ENCODE assay signal across 25 cellular contexts in the genomic region with DNA sequence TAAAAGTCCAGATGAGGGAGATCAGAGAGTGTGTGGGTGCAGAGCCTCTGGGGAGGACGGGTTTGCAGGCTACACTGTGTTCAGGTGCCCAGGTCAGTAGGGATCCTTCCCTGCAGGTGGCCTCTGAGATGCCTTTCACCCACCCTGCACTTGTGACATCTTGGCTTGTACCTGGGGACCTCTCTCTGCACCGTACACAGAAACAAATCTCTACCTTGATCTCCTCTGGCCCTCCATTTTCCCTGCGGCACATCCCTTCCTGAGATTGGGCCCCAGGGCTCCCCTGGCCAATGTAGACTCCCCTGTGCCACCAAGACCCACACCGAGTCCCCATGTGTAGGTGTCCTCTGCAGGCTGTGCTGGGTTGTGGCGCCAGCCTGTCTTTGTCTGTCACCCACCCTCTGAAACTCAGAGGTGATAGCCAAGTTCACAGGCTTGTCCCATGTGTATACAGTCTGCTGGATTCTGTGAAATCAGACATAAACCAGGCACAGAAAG.
"Had no signal": no experiment of that assay in that cellular context is flagged by ENCODE, and none has a peak within 500 bp of the region (broad histone marks: within the 10 kb centered on the region; RNA-seq: fewer than 3 reads in every experiment).

No MANE protein-coding gene starts in this region.

- H3K9me3 ChIP-seq: ascending aorta, body of pancreas had no signal

- H3K4me3 ChIP-seq: ascending aorta, body of pancreas, K562 had no signal

- H3K27ac Mint-ChIP-seq: activated CD4-positive, alpha-beta T cell treated with anti-CD3 and anti-CD28 coated beads, Interleukin-2, amount 10 ng/mL, durations not matched to agents 24 days and 14 days; activated naive CD8-positive, alpha-beta T cell treated with anti-CD3 and anti-CD28 coated beads, Interleukin-2, amount 50 U/mL, for 24 hours; activated T-cell treated with anti-CD3 and anti-CD28 coated beads, Interleukin-2, amount 50 U/mL, for 72 hours; activated T-helper 2 cell treated with anti-CD3 and anti-CD28 coated beads, Interferon-gamma antibody, Interleukin-2, Interleukin-4, amounts not matched to agents 10 μg/mL and 5 μg/mL and 100 μg/mL, durations not matched to agents 14 hours and 24 hours and 36 hours; T-helper 1 cell treated with Interleukin-12 subunit alpha and Interleukin-12 subunit beta and Interleukin-4 antibody, amounts not matched to agents 30 μg/mL and 1 μg/mL, for 36 hours; WTC11 had no signal

- H3K9me3 Mint-ChIP-seq: activated CD4-positive, alpha-beta T cell treated with anti-CD3 and anti-CD28 coated beads, Interleukin-2, amount 10 ng/mL, durations not matched to agents 24 days and 14 days; activated naive CD8-positive, alpha-beta T cell treated with anti-CD3 and anti-CD28 coated beads, Interleukin-2, amount 50 U/mL, for 24 hours; activated T-cell treated with anti-CD3 and anti-CD28 coated beads, Interleukin-2, amount 50 U/mL, for 72 hours; activated T-helper 2 cell treated with anti-CD3 and anti-CD28 coated beads, Interferon-gamma antibody, Interleukin-2, Interleukin-4, amounts not matched to agents 10 μg/mL and 5 μg/mL and 100 μg/mL, durations not matched to agents 14 hours and 24 hours and 36 hours; T-helper 1 cell treated with Interleukin-12 subunit alpha and Interleukin-12 subunit beta and Interleukin-4 antibody, amounts not matched to agents 30 μg/mL and 1 μg/mL, for 36 hours; WTC11 had no signal

- H3K36me3 ChIP-seq: ascending aorta had no signal

- H3K4me3 Mint-ChIP-seq: activated CD4-positive, alpha-beta T cell treated with anti-CD3 and anti-CD28 coated beads, Interleukin-2, amount 10 ng/mL, durations not matched to agents 24 days and 14 days; activated naive CD8-positive, alpha-beta T cell treated with anti-CD3 and anti-CD28 coated beads, Interleukin-2, amount 50 U/mL, for 24 hours; activated T-cell treated with anti-CD3 and anti-CD28 coated beads, Interleukin-2, amount 50 U/mL, for 72 hours; T-helper 1 cell treated with Interleukin-12 subunit alpha and Interleukin-12 subunit beta and Interleukin-4 antibody, amounts not matched to agents 30 μg/mL and 1 μg/mL, for 36 hours; WTC11 had no signal

- H3K27me3 Mint-ChIP-seq: activated CD4-positive, alpha-beta T cell treated with anti-CD3 and anti-CD28 coated beads, Interleukin-2, amount 10 ng/mL, durations not matched to agents 24 days and 14 days; activated naive CD8-positive, alpha-beta T cell treated with anti-CD3 and anti-CD28 coated beads, Interleukin-2, amount 50 U/mL, for 24 hours had no signal

- H3K4me1 Mint-ChIP-seq: WTC11 had no signal

- H3K27me3 ChIP-seq: ascending aorta, body of pancreas had no signal

- H3K36me3 Mint-ChIP-seq: WTC11 had no signal

- DNase-seq: activated CD4-positive, alpha-beta T cell treated with anti-CD3 and anti-CD28 coated beads for 1 hour; activated CD4-positive, alpha-beta T cell treated with anti-CD3 and anti-CD28 coated beads, Interleukin-2, amount 10 ng/mL, durations not matched to agents 24 days and 14 days; activated CD4-positive, alpha-beta T cell treated with anti-CD3 and anti-CD28 coated beads, Interleukin-2, amount 50 U/mL, for 48 hours; activated gamma-delta T cell treated with Interleukin-2 at 50 U/mL for 16 hours; activated naive CD4-positive, alpha-beta T cell treated with anti-CD3 and anti-CD28 coated beads, Interleukin-2, amount 50 U/mL, for 16 hours; activated naive CD8-positive, alpha-beta T cell treated with anti-CD3 and anti-CD28 coated beads, Interleukin-2, amount 50 U/mL, for 24 hours; activated T-cell treated with anti-CD3 and anti-CD28 coated beads for 4 hours; activated T-cell treated with anti-CD3 and anti-CD28 coated beads, Interleukin-2, amount 50 U/mL, for 72 hours; amniotic stem cell; body of pancreas; Karpas-422; MM.1S; NCI-H1105; NCI-H1436; NCI-H1694 treated with DMSO at 0.1 percent for 48 hours; NCI-H2081; NCI-H510A treated with DMSO at 0.1 percent for 48 hours; NCI-H69; PC-3; SHP77 treated with DMSO at 0.1 percent for 48 hours had no signal

- H3K27ac ChIP-seq: body of pancreas had no signal
